In the genomic region with DNA sequence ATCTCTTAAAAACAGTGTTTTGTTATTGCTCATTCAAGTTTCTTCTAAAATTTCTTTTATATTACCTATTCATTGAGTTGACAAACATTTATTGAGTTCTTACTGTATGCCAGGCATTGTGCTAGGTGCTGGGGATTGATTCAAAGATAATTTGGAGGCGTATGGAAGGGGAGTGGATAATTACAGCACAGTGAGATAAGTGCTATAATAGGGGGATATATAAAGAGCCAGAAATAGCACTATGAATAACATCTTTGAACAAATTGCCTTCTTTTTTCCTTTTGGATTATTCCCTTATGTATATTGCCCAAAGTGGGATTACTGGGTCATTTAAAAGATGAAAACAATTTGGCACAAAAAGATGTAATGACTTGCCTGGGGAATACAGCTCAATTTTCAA, we compare ENCODE assay signal across 12 cellular contexts.
DNase-seq lines count a peak whose midpoint lies in the region; ATAC-seq and TF ChIP-seq lines count a peak whose summit lies in the region.
"Had no signal": no experiment of that assay in that cellular context is flagged by ENCODE, and none has a peak within 500 bp of the region (broad histone marks: within the 10 kb centered on the region; RNA-seq: fewer than 3 reads in every experiment).

No MANE protein-coding gene starts in this region.

- H3K4me1 ChIP-seq in Peyer's patch: peaks cover 0 to 68% (median 4%) of the 10 kb centered on the region in 4 donors
- peaks cover 4 to 22% of the 10 kb centered on the region in 2 donors for H3K4me1 ChIP-seq in muscle layer of duodenum (ENCODE audit: control insufficient read depth in 1 of 2, insufficient read depth in 2 of 2, low read length in 2 of 2)
- H3K4me1 ChIP-seq in upper lobe of left lung: peaks cover 29 to 41% (median 34%) of the 10 kb centered on the region in 4 donors
- peaks cover 6% of the 10 kb centered on the region for H3K4me1 ChIP-seq in foreskin keratinocyte

- no peaks in the 10 kb centered on the region for H3K36me3 ChIP-seq in Peyer's patch
- H3K36me3 ChIP-seq in muscle layer of duodenum (ENCODE audit: control insufficient read depth in 1 of 2, insufficient read depth in 2 of 2, low read length in 2 of 2): peaks cover 3 to 15% of the 10 kb centered on the region in 2 donors
- H3K36me3 ChIP-seq in upper lobe of left lung: no peaks in the 10 kb centered on the region

- 86 to 95% methylated on average over 1 of the region's 1 CpG for WGBS in upper lobe of left lung, 2 donors

- TF ChIP-seq EP300 in upper lobe of left lung (IDR thresholded peaks at IDR 0.05): no peak

- TF ChIP-seq CTCF in Peyer's patch (IDR thresholded peaks at IDR 0.05): no peak
- TF ChIP-seq CTCF in upper lobe of left lung (IDR thresholded peaks at IDR 0.05): no peak
- TF ChIP-seq CTCF in foreskin keratinocyte (conservative IDR thresholded peaks at IDR 0.05): no peak

- DNase-seq in NCI-H1436 treated with DMSO at 0.1 percent for 48 hours (lab: John Stamatoyannopoulos, UW) (peak; percentile 74), Peyer's patch (no peak), upper lobe of left lung (no peak), C1 segment of cervical spinal cord (lab: John Stamatoyannopoulos, UW) (no peak), NOMO-1 (lab: John Stamatoyannopoulos, UW; ENCODE audit: unreplicated experiment in 2 of 2) (no peak), foreskin keratinocyte (no peak)
- DNase-seq: activated CD4-positive, CD25-positive, alpha-beta regulatory T cell treated with anti-CD3 and anti-CD28 coated beads, Interleukin-2, amount 50 U/mL, for 72 hours; activated T-cell treated with anti-CD3 and anti-CD28 coated beads, Interleukin-2, amount 50 U/mL, for 4 hours; dermis blood vessel endothelial cell; Kasumi-1; T1000 had no signal

- H3K27ac ChIP-seq in Peyer's patch (peak overlapping the region in 3 of 4 donors; percentile 21 to 87 (median 83)), muscle layer of duodenum (ENCODE audit: low read length) (peak overlapping the region; percentile 96), upper lobe of left lung (peak overlapping the region in 3 of 4 donors; percentile 24 to 52 (median 46)), foreskin keratinocyte (no peak overlapping the region)

- no peak for TF ChIP-seq POLR2A in Peyer's patch (IDR thresholded peaks at IDR 0.05)
- TF ChIP-seq POLR2A in upper lobe of left lung (IDR thresholded peaks at IDR 0.05): no peak

- ATAC-seq in upper lobe of left lung (ENCODE audit: low FRiP score in 2 of 2): no peak
- no peak for ATAC-seq in foreskin keratinocyte
- ATAC-seq: activated T-cell treated with anti-CD3 and anti-CD28 coated beads, Interleukin-2, amount 50 U/mL, for 4 hours had no signal

- no peaks in the 10 kb centered on the region for H3K27me3 ChIP-seq in Peyer's patch
- H3K27me3 ChIP-seq in muscle layer of duodenum (ENCODE audit: low read depth, low read length): no peaks in the 10 kb centered on the region
- H3K27me3 ChIP-seq in upper lobe of left lung: no peaks in the 10 kb centered on the region
- H3K27me3 ChIP-seq in foreskin keratinocyte: no peaks in the 10 kb centered on the region

- no peaks in the 10 kb centered on the region for H3K9me3 ChIP-seq in Peyer's patch
- H3K9me3 ChIP-seq in muscle layer of duodenum (ENCODE audit: control insufficient read depth in 1 of 2, low read length in 2 of 2): no peaks in the 10 kb centered on the region
- no peaks in the 10 kb centered on the region for H3K9me3 ChIP-seq in upper lobe of left lung

- H3K4me3 ChIP-seq in Peyer's patch: no peak overlapping the region
- peak overlapping the region; percentile 38 to 61 for H3K4me3 ChIP-seq in muscle layer of duodenum (ENCODE audit: low read depth in 1 of 2, low read length in 2 of 2)
- no peak overlapping the region for H3K4me3 ChIP-seq in upper lobe of left lung

Comparison
In these comparisons a context has a peak if more than half of its experiments do, and no peak if none do; other contexts are left out.
1. H3K4me3 ChIP-seq: peak in muscle layer of duodenum (2 of 2); none in Peyer's patch (0 of 4) and upper lobe of left lung (0 of 4).